In genomic region chr2:43420310-43420903, GRCh38 we compare ENCODE assay signal across 30 cellular contexts.
DNase-seq lines count a peak whose midpoint lies in the region; ATAC-seq, FAIRE-seq and TF ChIP-seq lines count a peak whose summit lies in the region.
"Had no signal": no experiment of that assay in that cellular context is flagged by ENCODE, and none has a peak within 500 bp of the region (broad histone marks: within the 10 kb centered on the region; RNA-seq: fewer than 3 reads in every experiment).

No MANE protein-coding gene starts in this region.

- peak; percentile 33 for FAIRE-seq in GM19239 (lab: Jason Lieb, UNC)
- FAIRE-seq: D721Med, endometrium, GM12892, TTC549, urothelium cell line had no signal

- H3K4me3 ChIP-seq in esophagus (ENCODE audit: low read depth in 1 of 2, low read length in 2 of 2) = no peak overlapping the region
- H3K4me3 ChIP-seq: BLaER1 treated with 17β-estradiol and CSF1 and Interleukin-3, amounts not matched to agents 10 nM and 100 nM; heart right ventricle; PC-9 had no signal

- H3K4me3 Mint-ChIP-seq in progenitor cell of endocrine pancreas (ENCODE audit: low read depth) = no peak overlapping the region
- H3K4me3 Mint-ChIP-seq: activated T-cell treated with anti-CD3 and anti-CD28 coated beads, Interleukin-2, amount 50 U/mL, for 24 hours; H9; memory B cell had no signal

- H3K27me3 ChIP-seq in esophagus (ENCODE audit: control insufficient read depth in 1 of 2, insufficient read depth in 2 of 2, low read length in 2 of 2) = no peaks in the 10 kb centered on the region
- H3K27me3 ChIP-seq: BLaER1 treated with 17β-estradiol and CSF1 and Interleukin-3, amounts not matched to agents 10 nM and 100 nM; heart right ventricle; neutrophil had no signal

- H3K9me3 Mint-ChIP-seq in progenitor cell of endocrine pancreas (ENCODE audit: low read depth) = no peaks in the 10 kb centered on the region
- H3K9me3 Mint-ChIP-seq: activated T-cell treated with anti-CD3 and anti-CD28 coated beads, Interleukin-2, amount 50 U/mL, for 24 hours; H9; memory B cell had no signal

- H3K27ac Mint-ChIP-seq in progenitor cell of endocrine pancreas = peak overlapping the region; percentile 51
- H3K27ac Mint-ChIP-seq: activated T-cell treated with anti-CD3 and anti-CD28 coated beads, Interleukin-2, amount 50 U/mL, for 24 hours; H9; memory B cell had no signal

- H3K4me1 ChIP-seq in esophagus (ENCODE audit: control insufficient read depth in 2 of 2, insufficient read depth in 2 of 2, low read length in 1 of 2) = peaks cover 2 to 5% of the 10 kb centered on the region in 2 donors

- ATAC-seq in SK-N-SH treated with all-trans-retinoic acid at 6 μM for 48 hours = no peak
- ATAC-seq in GM18861 (IDR thresholded peaks at IDR 0.05; ENCODE audit: unreplicated experiment) = no peak

- DNase-seq in GM19239 (ENCODE audit: insufficient read length, low spot score) (no peak), progenitor cell of endocrine pancreas (ENCODE audit: low spot score, unreplicated experiment) (no peak), NCI-H1105 treated with DMSO at 0.1 percent for 48 hours (lab: John Stamatoyannopoulos, UW) (no peak), NCI-H526 treated with DMSO at 0.1 percent for 48 hours (lab: John Stamatoyannopoulos, UW) (no peak)
- DNase-seq in activated naive CD4-positive, alpha-beta T cell treated with Interleukin-2 at 50 U/mL for 16 hours = no peak
- DNase-seq: activated CD4-positive, alpha-beta T cell treated with anti-CD3 and anti-CD28 coated beads for 4 hours; activated naive CD4-positive, alpha-beta T cell treated with anti-CD3 and anti-CD28 coated beads, Interleukin-2, amount 50 U/mL, for 16 hours; activated T-cell treated with anti-CD3 and anti-CD28 coated beads, Interleukin-2, amount 50 U/mL, for 24 hours; dermis blood vessel endothelial cell; H9; heart right ventricle; left cardiac atrium; NCI-H2081; NCI-H345; SHP77 treated with DMSO at 0.1 percent for 48 hours; substantia nigra; T-helper 1 cell had no signal

- H3K4me1 Mint-ChIP-seq in progenitor cell of endocrine pancreas (ENCODE audit: low read depth) = peaks cover 40% of the 10 kb centered on the region
- H3K4me1 Mint-ChIP-seq: H9 had no signal

- peak overlapping the region; percentile 53 to 55 for H3K27ac ChIP-seq in esophagus (ENCODE audit: low read depth in 2 of 2, low read length in 1 of 2)
- H3K27ac ChIP-seq: heart right ventricle, HL-60, neutrophil, PC-9 had no signal

- no peaks in the 10 kb centered on the region for H3K9me3 ChIP-seq in esophagus (ENCODE audit: control insufficient read depth in 2 of 2, insufficient read depth in 1 of 2, low read depth in 1 of 2, low read length in 1 of 2)
- H3K9me3 ChIP-seq: BLaER1 treated with 17β-estradiol and CSF1 and Interleukin-3, amounts not matched to agents 10 nM and 100 nM; heart right ventricle; neutrophil had no signal

- 56 to 62% methylated on average over 1 of the region's 1 CpG for WGBS in esophagus, 2 donors

- no peaks in the 10 kb centered on the region for H3K36me3 ChIP-seq in esophagus (ENCODE audit: control insufficient read depth in 2 of 2, insufficient read depth in 2 of 2, low read length in 1 of 2)
- H3K36me3 ChIP-seq: heart right ventricle, neutrophil had no signal

- H3K36me3 Mint-ChIP-seq in progenitor cell of endocrine pancreas (ENCODE audit: insufficient read depth) = peaks cover 7% of the 10 kb centered on the region

- no peak for TF ChIP-seq CTCF in progenitor cell of endocrine pancreas (IDR thresholded peaks at IDR 0.05; ENCODE audit: unreplicated experiment)

- H3K27me3 Mint-ChIP-seq in progenitor cell of endocrine pancreas = peaks cover 32% of the 10 kb centered on the region
- H3K27me3 Mint-ChIP-seq: activated T-cell treated with anti-CD3 and anti-CD28 coated beads, Interleukin-2, amount 50 U/mL, for 24 hours; memory B cell had no signal

TF ChIP-seq in SK-N-SH treated with all-trans-retinoic acid at 6 μM for 48 hours, 23 proteins besides CTCF, POLR2A, EP300 and RAD21:
- TF ChIP-seq ZNF565 (CRISPR knock-in tag; conservative IDR thresholded peaks at IDR 0.05; ENCODE audit: low read depth) = no peak
- no peak for TF ChIP-seq GLIS3 (CRISPR knock-in tag; IDR thresholded peaks at IDR 0.05)
- no peak for TF ChIP-seq ZNF70 (CRISPR knock-in tag; IDR thresholded peaks at IDR 0.05)
- TF ChIP-seq ZFP3 (CRISPR knock-in tag; IDR thresholded peaks at IDR 0.05) = no peak
- no peak for TF ChIP-seq ESRRG (CRISPR knock-in tag; IDR thresholded peaks at IDR 0.05)
- no peak for TF ChIP-seq TSHZ2 (CRISPR knock-in tag; IDR thresholded peaks at IDR 0.05)
- 0 out of 2 replicates have a peak, but pooled peaks have one; percentile 25 for TF ChIP-seq CREB5 (CRISPR knock-in tag; IDR thresholded peaks at IDR 0.05; ENCODE audit: low read depth)
- TF ChIP-seq TOX (CRISPR knock-in tag; IDR thresholded peaks at IDR 0.05; ENCODE audit: borderline replicate concordance) = no peak
- TF ChIP-seq BACH2 (CRISPR knock-in tag; IDR thresholded peaks at IDR 0.05; ENCODE audit: borderline replicate concordance) = no peak
- TF ChIP-seq ISL1 (CRISPR knock-in tag; IDR thresholded peaks at IDR 0.05) = peak; percentile 62
- no peak for TF ChIP-seq RARB (CRISPR knock-in tag; IDR thresholded peaks at IDR 0.05)
- TF ChIP-seq PPARA (CRISPR knock-in tag; IDR thresholded peaks at IDR 0.05; ENCODE audit: borderline replicate concordance) = no peak
- TF ChIP-seq ZC3H10 (CRISPR knock-in tag; IDR thresholded peaks at IDR 0.05) = no peak
- no peak for TF ChIP-seq CSRNP3 (CRISPR knock-in tag; IDR thresholded peaks at IDR 0.05)
- TF ChIP-seq PATZ1 (CRISPR knock-in tag; IDR thresholded peaks at IDR 0.05; ENCODE audit: borderline replicate concordance) = no peak
- TF ChIP-seq TCF4 (CRISPR knock-in tag; IDR thresholded peaks at IDR 0.05; ENCODE audit: borderline replicate concordance) = no peak
